Comparison of ENCODE assay signal across 1 cellular context in the genomic region with DNA sequence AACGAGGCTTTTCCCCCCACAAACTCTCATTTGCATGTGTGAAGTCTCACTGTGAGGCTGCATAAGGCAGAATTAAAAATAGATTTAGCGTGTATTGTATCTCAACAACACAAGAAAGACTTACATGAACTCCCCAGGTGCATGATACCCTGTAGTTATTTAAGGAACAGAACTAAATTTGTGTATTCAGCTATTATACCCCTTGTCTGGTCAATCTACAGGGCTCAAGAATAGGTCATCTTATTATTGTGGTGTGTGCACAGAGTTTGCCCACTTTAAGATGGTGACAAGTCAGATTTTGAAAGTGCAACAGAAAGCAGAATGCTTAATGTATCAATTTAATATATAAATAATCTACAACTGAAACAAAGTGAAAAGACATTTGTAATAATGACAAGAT.
TF ChIP-seq lines count a peak whose summit lies in the region.

No MANE protein-coding gene starts in this region.

TF ChIP-seq in GM23338, 12 proteins besides CTCF, POLR2A, EP300 and RAD21 (continued from another document):
- TF ChIP-seq, protein P1, sequence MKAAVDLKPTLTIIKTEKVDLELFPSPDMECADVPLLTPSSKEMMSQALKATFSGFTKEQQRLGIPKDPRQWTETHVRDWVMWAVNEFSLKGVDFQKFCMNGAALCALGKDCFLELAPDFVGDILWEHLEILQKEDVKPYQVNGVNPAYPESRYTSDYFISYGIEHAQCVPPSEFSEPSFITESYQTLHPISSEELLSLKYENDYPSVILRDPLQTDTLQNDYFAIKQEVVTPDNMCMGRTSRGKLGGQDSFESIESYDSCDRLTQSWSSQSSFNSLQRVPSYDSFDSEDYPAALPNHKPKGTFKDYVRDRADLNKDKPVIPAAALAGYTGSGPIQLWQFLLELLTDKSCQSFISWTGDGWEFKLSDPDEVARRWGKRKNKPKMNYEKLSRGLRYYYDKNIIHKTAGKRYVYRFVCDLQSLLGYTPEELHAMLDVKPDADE (IDR thresholded peaks at IDR 0.05) = no peak
